In genomic region chr12:2483713-2484112, GRCh38 we compare ENCODE assay signal across 30 cellular contexts.
"Had no signal": no experiment of that assay in that cellular context is flagged by ENCODE, and none has a peak within 500 bp of the region (broad histone marks: within the 10 kb centered on the region; RNA-seq: fewer than 3 reads in every experiment).

No MANE protein-coding gene starts in this region.

- DNase-seq: activated CD4-positive, alpha-beta T cell treated with anti-CD3 and anti-CD28 coated beads, Interleukin-2, amount 10 ng/mL, durations not matched to agents 24 days and 14 days; activated CD4-positive, alpha-beta T cell treated with anti-CD3 and anti-CD28 coated beads, Interleukin-2, amount 50 U/mL, for 4 hours; activated CD8-positive, alpha-beta T cell treated with anti-CD3 and anti-CD28 coated beads for 36 hours; activated effector memory CD4-positive, alpha-beta T cell treated with anti-CD3 and anti-CD28 coated beads, Interleukin-2, amount 50 U/mL, for 16 hours; activated naive CD4-positive, alpha-beta T cell; activated naive CD4-positive, alpha-beta T cell treated with anti-CD3 and anti-CD28 coated beads, Interleukin-2, amount 50 U/mL, for 16 hours; activated naive CD8-positive, alpha-beta T cell treated with anti-CD3 and anti-CD28 coated beads for 36 hours; activated T-cell treated with anti-CD3 and anti-CD28 coated beads, Interleukin-2, amount 50 U/mL, for 1 hour; activated T-cell treated with anti-CD3 and anti-CD28 coated beads, Interleukin-2, amount 50 U/mL, for 72 hours; amniotic stem cell; aorta; brain microvascular endothelial cell; Kasumi-1; KG1; MG63; NCI-H1048; NCI-H1105 treated with DMSO at 0.1 percent for 48 hours; NCI-H1436; NCI-H1694; NCI-H1930; NCI-H2107; NCI-H2171; NCI-H446 treated with DMSO at 0.1 percent for 48 hours; NCI-H526; PC-9; Right ventricle myocardium superior; SJCRH30; T1000 had no signal

- H3K36me3 Mint-ChIP-seq: activated naive CD8-positive, alpha-beta T cell treated with anti-CD3 and anti-CD28 coated beads for 36 hours had no signal

- H3K27ac Mint-ChIP-seq: activated CD4-positive, alpha-beta T cell treated with anti-CD3 and anti-CD28 coated beads, Interleukin-2, amount 10 ng/mL, durations not matched to agents 24 days and 14 days; activated CD8-positive, alpha-beta T cell treated with anti-CD3 and anti-CD28 coated beads for 36 hours; activated naive CD8-positive, alpha-beta T cell treated with anti-CD3 and anti-CD28 coated beads for 36 hours; activated T-cell treated with anti-CD3 and anti-CD28 coated beads, Interleukin-2, amount 50 U/mL, for 72 hours; activated T-helper 17 cell treated with anti-CD3 and anti-CD28 coated beads, Interleukin-2, amount 50 U/mL, for 72 hours had no signal

- H3K27me3 Mint-ChIP-seq: activated CD8-positive, alpha-beta T cell treated with anti-CD3 and anti-CD28 coated beads for 36 hours; activated naive CD8-positive, alpha-beta T cell treated with anti-CD3 and anti-CD28 coated beads for 36 hours had no signal

- H3K4me3 Mint-ChIP-seq: activated CD4-positive, alpha-beta T cell treated with anti-CD3 and anti-CD28 coated beads, Interleukin-2, amount 10 ng/mL, durations not matched to agents 24 days and 14 days; activated CD8-positive, alpha-beta T cell treated with anti-CD3 and anti-CD28 coated beads for 36 hours; activated naive CD8-positive, alpha-beta T cell treated with anti-CD3 and anti-CD28 coated beads for 36 hours; activated T-cell treated with anti-CD3 and anti-CD28 coated beads, Interleukin-2, amount 50 U/mL, for 72 hours; activated T-helper 17 cell treated with anti-CD3 and anti-CD28 coated beads, Interleukin-2, amount 50 U/mL, for 72 hours; central memory CD8-positive, alpha-beta T cell had no signal

- H3K9me3 Mint-ChIP-seq: activated CD4-positive, alpha-beta T cell treated with anti-CD3 and anti-CD28 coated beads, Interleukin-2, amount 10 ng/mL, durations not matched to agents 24 days and 14 days; activated CD8-positive, alpha-beta T cell treated with anti-CD3 and anti-CD28 coated beads for 36 hours; activated naive CD8-positive, alpha-beta T cell treated with anti-CD3 and anti-CD28 coated beads for 36 hours; activated T-cell treated with anti-CD3 and anti-CD28 coated beads, Interleukin-2, amount 50 U/mL, for 72 hours; activated T-helper 17 cell treated with anti-CD3 and anti-CD28 coated beads, Interleukin-2, amount 50 U/mL, for 72 hours; central memory CD8-positive, alpha-beta T cell had no signal

- ATAC-seq: activated CD8-positive, alpha-beta T cell treated with anti-CD3 and anti-CD28 coated beads for 36 hours; activated T-cell treated with anti-CD3 and anti-CD28 coated beads, Interleukin-2, amount 50 U/mL, for 72 hours; activated T-helper 17 cell treated with anti-CD3 and anti-CD28 coated beads, Interleukin-2, amount 50 U/mL, for 72 hours had no signal

- H3K4me1 Mint-ChIP-seq: activated CD4-positive, alpha-beta T cell treated with anti-CD3 and anti-CD28 coated beads, Interleukin-2, amount 10 ng/mL, durations not matched to agents 24 days and 14 days; activated naive CD8-positive, alpha-beta T cell treated with anti-CD3 and anti-CD28 coated beads for 36 hours; activated T-helper 17 cell treated with anti-CD3 and anti-CD28 coated beads, Interleukin-2, amount 50 U/mL, for 72 hours; central memory CD8-positive, alpha-beta T cell had no signal
